Comparison of ENCODE assay signal across 1 cellular context in the genomic region with DNA sequence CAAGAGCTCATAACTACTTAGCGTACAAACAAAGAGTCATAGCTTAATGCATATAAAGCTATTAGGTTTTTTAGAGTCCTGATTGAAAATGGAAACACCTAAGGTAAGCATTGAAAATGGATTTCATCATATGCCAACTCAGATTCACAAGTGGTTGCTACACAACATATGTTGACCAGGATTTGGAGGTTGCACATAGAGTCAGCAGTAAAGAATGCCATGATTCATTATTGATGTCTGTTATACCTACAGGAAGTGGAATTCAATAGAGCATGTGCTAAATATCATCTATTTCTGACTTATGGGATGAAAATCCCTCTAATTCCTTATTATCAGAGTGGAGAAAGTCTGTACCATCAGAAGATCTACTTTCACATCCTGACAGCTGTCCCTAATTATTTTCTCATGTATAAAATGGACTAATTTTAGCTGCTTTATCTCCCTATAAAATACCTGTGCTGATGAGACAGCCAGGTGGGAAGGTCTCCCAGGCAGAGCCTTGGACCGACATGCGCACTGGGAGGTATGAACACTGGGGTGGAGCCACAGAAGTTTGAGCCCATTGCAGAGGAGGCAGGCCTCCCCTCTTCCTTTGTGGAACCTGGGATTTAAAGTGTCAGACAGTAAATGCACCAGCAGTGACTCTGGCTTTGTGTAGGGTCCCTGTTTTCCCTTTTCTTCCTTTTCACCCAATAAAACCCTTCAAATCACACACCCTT.
TF ChIP-seq lines count a peak whose summit lies in the region.

No MANE protein-coding gene starts in this region.

TF ChIP-seq in SK-N-SH, 30 proteins besides CTCF, POLR2A, EP300 and RAD21 (continued from another document):
- TF ChIP-seq, protein P1, sequence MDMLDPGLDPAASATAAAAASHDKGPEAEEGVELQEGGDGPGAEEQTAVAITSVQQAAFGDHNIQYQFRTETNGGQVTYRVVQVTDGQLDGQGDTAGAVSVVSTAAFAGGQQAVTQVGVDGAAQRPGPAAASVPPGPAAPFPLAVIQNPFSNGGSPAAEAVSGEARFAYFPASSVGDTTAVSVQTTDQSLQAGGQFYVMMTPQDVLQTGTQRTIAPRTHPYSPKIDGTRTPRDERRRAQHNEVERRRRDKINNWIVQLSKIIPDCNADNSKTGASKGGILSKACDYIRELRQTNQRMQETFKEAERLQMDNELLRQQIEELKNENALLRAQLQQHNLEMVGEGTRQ (IDR thresholded peaks at IDR 0.05; ENCODE audit: borderline replicate concordance, low read depth, low read length): no peak
- peak; percentile 98 for TF ChIP-seq TCF12 (IDR thresholded peaks at IDR 0.05)
- TF ChIP-seq FOXM1 (IDR thresholded peaks at IDR 0.05; ENCODE audit: low read depth): 0 out of 2 replicates have a peak, but pooled peaks have one; percentile 47
- no peak for TF ChIP-seq RCOR1 (IDR thresholded peaks at IDR 0.05; ENCODE audit: low read length)
- TF ChIP-seq SMC3 (IDR thresholded peaks at IDR 0.05; ENCODE audit: low read depth, low read length): no peak
- TF ChIP-seq RFX5 (IDR thresholded peaks at IDR 0.05; ENCODE audit: low read length): no peak
- TF ChIP-seq RXRA (IDR thresholded peaks at IDR 0.05; ENCODE audit: borderline replicate concordance, low read depth): peak; percentile 37; the same call in 1 of the 2 replicates
- no peak for TF ChIP-seq NRF1 (IDR thresholded peaks at IDR 0.05; ENCODE audit: low read depth, low read length)
- TF ChIP-seq, protein P2, sequence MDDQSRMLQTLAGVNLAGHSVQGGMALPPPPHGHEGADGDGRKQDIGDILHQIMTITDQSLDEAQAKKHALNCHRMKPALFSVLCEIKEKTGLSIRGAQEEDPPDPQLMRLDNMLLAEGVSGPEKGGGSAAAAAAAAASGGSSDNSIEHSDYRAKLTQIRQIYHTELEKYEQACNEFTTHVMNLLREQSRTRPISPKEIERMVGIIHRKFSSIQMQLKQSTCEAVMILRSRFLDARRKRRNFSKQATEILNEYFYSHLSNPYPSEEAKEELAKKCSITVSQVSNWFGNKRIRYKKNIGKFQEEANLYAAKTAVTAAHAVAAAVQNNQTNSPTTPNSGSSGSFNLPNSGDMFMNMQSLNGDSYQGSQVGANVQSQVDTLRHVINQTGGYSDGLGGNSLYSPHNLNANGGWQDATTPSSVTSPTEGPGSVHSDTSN (IDR thresholded peaks at IDR 0.05): peak; percentile 87
- no peak for TF ChIP-seq GATA2 (CRISPR knock-in tag; IDR thresholded peaks at IDR 0.05)
- no peak for TF ChIP-seq TAF1 (IDR thresholded peaks at IDR 0.05; ENCODE audit: borderline replicate concordance, low read depth, low read length)
- no peak for TF ChIP-seq SIN3A (IDR thresholded peaks at IDR 0.05; ENCODE audit: borderline replicate concordance, low read depth, low read length)
- peak; percentile 92 for TF ChIP-seq FOSL2 (IDR thresholded peaks at IDR 0.05; ENCODE audit: borderline replicate concordance, low read depth)
- TF ChIP-seq POLR2AphosphoS5 (IDR thresholded peaks at IDR 0.05; ENCODE audit: low read depth, low read length): peak; percentile 53; the same call in 1 of the 2 replicates
- TF ChIP-seq, protein P3, sequence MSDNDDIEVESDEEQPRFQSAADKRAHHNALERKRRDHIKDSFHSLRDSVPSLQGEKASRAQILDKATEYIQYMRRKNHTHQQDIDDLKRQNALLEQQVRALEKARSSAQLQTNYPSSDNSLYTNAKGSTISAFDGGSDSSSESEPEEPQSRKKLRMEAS (IDR thresholded peaks at IDR 0.05; ENCODE audit: low read depth): peak; percentile 65
- TF ChIP-seq TEAD4 (IDR thresholded peaks at IDR 0.05; ENCODE audit: borderline replicate concordance, insufficient read depth): peak; percentile 80; the same call in 1 of the 2 replicates
- peak; percentile 91 for TF ChIP-seq JUND (IDR thresholded peaks at IDR 0.05)
- TF ChIP-seq FOXJ3 (CRISPR knock-in tag; IDR thresholded peaks at IDR 0.05): no peak
TF ChIP-seq in SK-N-SH: peak in this region for 11.
